ENCODE assay signal across 8 cellular contexts in genomic region chr12:53974084-53975018, GRCh38. TPM values are rescaled to one million over a fixed set of nuclear protein-coding genes. Genes with fewer than 3 reads are reported as not detected.
DNase-seq lines count a peak whose midpoint lies in the region; ATAC-seq and TF ChIP-seq lines count a peak whose summit lies in the region.
"Had no signal": no experiment of that assay in that cellular context is flagged by ENCODE, and none has a peak within 500 bp of the region (broad histone marks: within the 10 kb centered on the region; RNA-seq: fewer than 3 reads in every experiment).

TSS of gene HOTAIR (minus strand) at chr12:53974954.

- H3K27ac ChIP-seq in ascending aorta (no peak within 1 kb of the TSS), neural progenitor cell (no peak within 1 kb of the TSS)

- peaks cover 75% of the 10 kb centered on the region for H4K20me1 ChIP-seq in neural progenitor cell (ENCODE audit: low read depth)

- ATAC-seq in GM18868 (IDR thresholded peaks at IDR 0.05; ENCODE audit: unreplicated experiment) = no peak

- H3K4me1 ChIP-seq in ES-I3 (ENCODE audit: insufficient read depth, low read length) (no peaks in the 10 kb centered on the region), ascending aorta (peaks cover 5 to 24% of the 10 kb centered on the region in 2 donors), neural progenitor cell (no peaks in the 10 kb centered on the region)

- H3K9me3 ChIP-seq in ES-I3 (ENCODE audit: control insufficient read depth, insufficient read depth, low read length) = no peaks in the 10 kb centered on the region
- H3K9me3 ChIP-seq in ascending aorta = no peaks in the 10 kb centered on the region
- H3K9me3 ChIP-seq in neural progenitor cell (ENCODE audit: low read depth) = no peaks in the 10 kb centered on the region

- H3K9ac ChIP-seq in ES-I3 (ENCODE audit: low read depth, low read length) (peak within 1 kb of the TSS; percentile 38; the same call in 1 of the 2 replicates), neural progenitor cell (no peak within 1 kb of the TSS)

- H3K27me3 ChIP-seq in ascending aorta (peaks cover 43% of the 10 kb centered on the region), neural progenitor cell (peaks cover 100% of the 10 kb centered on the region)

- no peaks in the 10 kb centered on the region for H3F3A ChIP-seq in neural progenitor cell (ENCODE audit: low read depth)

- TF ChIP-seq CTCF in ascending aorta (IDR thresholded peaks at IDR 0.05) (no peak), neural progenitor cell (IDR thresholded peaks at IDR 0.05) (no peak)

- DNase-seq in ascending aorta (ENCODE audit: low spot score in 2 of 2) (no peak), neural progenitor cell (ENCODE audit: low spot score) (no peak), SW 1271 (lab: John Stamatoyannopoulos, UW) (no peak)
- DNase-seq in activated CD4-positive, CD25-positive, alpha-beta regulatory T cell (lab: John Stamatoyannopoulos, UW) = no peak

- H3K4me3 ChIP-seq in ascending aorta (peak within 1 kb of the TSS; percentile 48 to 53), neural progenitor cell (no peak within 1 kb of the TSS)

- H3K27ac Mint-ChIP-seq in neural progenitor cell = no peak within 1 kb of the TSS

- H3K36me3 ChIP-seq in ES-I3 (ENCODE audit: insufficient read depth, low read length) = no peaks in the 10 kb centered on the region
- no peaks in the 10 kb centered on the region for H3K36me3 ChIP-seq in ascending aorta
- H3K36me3 ChIP-seq in neural progenitor cell = no peaks in the 10 kb centered on the region

- intact Hi-C loops in ascending aorta (cut with DNase I) = no loop called here

- H3K79me2 ChIP-seq in neural progenitor cell (ENCODE audit: low read depth) = no peaks in the 10 kb centered on the region

- H2AFZ ChIP-seq in neural progenitor cell (replicated peaks) = no peak within 1 kb of the TSS

- H3K4me3 Mint-ChIP-seq in neural progenitor cell = peak within 1 kb of the TSS; percentile 72

- TF ChIP-seq EP300 in Ishikawa (IDR thresholded peaks at IDR 0.05; ENCODE audit: borderline replicate concordance) = no peak

- no peak for TF ChIP-seq RAD21 in Ishikawa (IDR thresholded peaks at IDR 0.05; ENCODE audit: low read depth)

- no peaks in the 10 kb centered on the region for H3K36me3 Mint-ChIP-seq in neural progenitor cell

- no peak within 1 kb of the TSS for H3K4me2 ChIP-seq in neural progenitor cell

- H3K27me3 Mint-ChIP-seq in neural progenitor cell (ENCODE audit: insufficient read depth, low read depth) = peaks cover 92% of the 10 kb centered on the region

- no peaks in the 10 kb centered on the region for H3K4me1 Mint-ChIP-seq in neural progenitor cell

- H3K9me3 Mint-ChIP-seq in neural progenitor cell = peaks cover 5% of the 10 kb centered on the region

TF ChIP-seq in Ishikawa, 13 proteins besides CTCF, POLR2A, EP300 and RAD21:
- TF ChIP-seq MAX (IDR thresholded peaks at IDR 0.05) (peak; percentile 45), TAF1 (IDR thresholded peaks at IDR 0.05; ENCODE audit: low read depth) (no peak)
TF ChIP-seq in Ishikawa: peak in this region for 1.

RNA-seq across cellular contexts. Expression of gene HOTAIR, which starts in this region (rescaled TPM):
- total RNA-seq in ascending aorta = not detected
- not detected in 2 replicates for total RNA-seq in neural progenitor cell (ENCODE audit: low replicate concordance)
- total RNA-seq: liver had no signal
